10 cellular contexts compared by ENCODE assay signal in the genomic region with DNA sequence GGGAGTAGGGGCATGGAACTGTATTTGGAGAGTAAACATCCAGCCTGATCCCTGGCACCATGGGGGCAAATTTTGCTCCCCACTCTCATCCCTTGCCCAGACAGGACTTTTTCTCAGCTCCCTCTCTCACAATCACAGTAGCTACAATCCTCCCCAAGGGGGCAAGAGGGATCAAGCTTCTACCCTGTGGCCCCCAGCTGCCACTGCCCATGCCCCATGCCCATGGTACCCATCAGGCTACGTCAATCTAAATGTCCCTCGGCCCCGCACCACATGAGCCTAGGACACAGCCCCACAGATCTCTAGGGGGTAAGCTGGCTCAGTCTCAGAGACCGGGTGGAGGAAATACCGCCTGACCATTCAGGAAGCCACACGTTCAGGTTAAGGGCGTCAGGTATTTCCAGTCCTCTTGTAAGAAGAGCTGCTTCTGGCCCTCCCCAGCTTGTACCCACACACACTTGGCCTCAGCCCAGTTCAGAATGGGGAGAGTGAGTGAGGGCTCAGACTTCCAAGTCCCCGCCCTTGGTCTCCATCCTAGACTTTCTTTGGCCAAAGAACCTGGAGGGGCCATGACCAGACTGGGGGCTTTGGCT. TPM values are rescaled to one million over a fixed set of nuclear protein-coding genes. Genes with fewer than 3 reads are reported as not detected.
DNase-seq lines count a peak whose midpoint lies in the region; ATAC-seq, FAIRE-seq and TF ChIP-seq lines count a peak whose summit lies in the region.
"Had no signal": no experiment of that assay in that cellular context is flagged by ENCODE, and none has a peak within 500 bp of the region (broad histone marks: within the 10 kb centered on the region; RNA-seq: fewer than 3 reads in every experiment).

No MANE protein-coding gene starts in this region.

- no peak for TF ChIP-seq CTCF in smooth muscle cell (IDR thresholded peaks at IDR 0.05; ENCODE audit: borderline replicate concordance, insufficient read depth, poor library complexity, severe bottlenecking)

- peaks cover 3% of the 10 kb centered on the region for H3F3A ChIP-seq in smooth muscle cell (ENCODE audit: low read depth)

- H3K9me3 ChIP-seq in SJCRH30 (replicated peaks) (no peaks in the 10 kb centered on the region), smooth muscle cell (replicated peaks; ENCODE audit: low read depth) (no peaks in the 10 kb centered on the region)

- H3K4me3 ChIP-seq in SJCRH30, result peak overlapping the region; percentile 96
- no peak overlapping the region for H3K4me3 ChIP-seq in smooth muscle cell

- H3K27ac ChIP-seq in SJCRH30 (peak overlapping the region; percentile 64), smooth muscle cell (ENCODE audit: low read depth) (no peak overlapping the region)

- peak; percentile 54 for FAIRE-seq in GM12891 (lab: Jason Lieb, UNC)
- no peak for FAIRE-seq in H54 (lab: Jason Lieb, UNC)

- H3K27me3 ChIP-seq in SJCRH30, result no peaks in the 10 kb centered on the region
- H3K27me3 ChIP-seq in smooth muscle cell (ENCODE audit: low read depth), result no peaks in the 10 kb centered on the region

- H3K4me2 ChIP-seq in smooth muscle cell, result peak overlapping the region; percentile 98

- H3K79me2 ChIP-seq in smooth muscle cell (ENCODE audit: low read depth), result peaks cover 25% of the 10 kb centered on the region

- ATAC-seq in HG02588 (IDR thresholded peaks at IDR 0.05; ENCODE audit: unreplicated experiment), result no peak

- no peak for DNase-seq in GM12891 (ENCODE audit: insufficient read length, low spot score)
- no peak for DNase-seq in SJCRH30
- peak; percentile 18 for DNase-seq in fibroblast of peridontal ligament (ENCODE audit: extremely low read depth)
- no peak for DNase-seq in smooth muscle cell (lab: John Stamatoyannopoulos, UW; ENCODE audit: unreplicated experiment)
- no peak for DNase-seq in H54 (ENCODE audit: insufficient read length, low spot score)
- no peak for DNase-seq in activated CD4-positive, alpha-beta T cell treated with anti-CD3 and anti-CD28 coated beads, Interleukin-2, amount 50 U/mL, for 4 hours
- DNase-seq: NCI-H1436; stimulated activated naive CD4-positive, alpha-beta T cell had no signal

- no peak overlapping the region for H3K9ac ChIP-seq in smooth muscle cell (ENCODE audit: low read depth)

- no peak for TF ChIP-seq POLR2A in GM12891 (IDR thresholded peaks at IDR 0.05; ENCODE audit: low read depth, low read length)
- no peak for TF ChIP-seq POLR2A in H54 (IDR thresholded peaks at IDR 0.05; ENCODE audit: low read depth, low read length)

- H3K36me3 ChIP-seq in SJCRH30 (peaks cover 25% of the 10 kb centered on the region), smooth muscle cell (ENCODE audit: low read depth) (no peaks in the 10 kb centered on the region)

- WGBS in smooth muscle cell (ENCODE audit: low lambda C conversion rate), result 76% methylated on average over 8 of the region's 8 CpGs

- peaks cover 26% of the 10 kb centered on the region for H3K4me1 ChIP-seq in SJCRH30
- H3K4me1 ChIP-seq in smooth muscle cell (ENCODE audit: low read depth), result peaks cover 23% of the 10 kb centered on the region

- H4K20me1 ChIP-seq in smooth muscle cell (ENCODE audit: low read depth), result peaks cover 18% of the 10 kb centered on the region

- no peak overlapping the region for H2AFZ ChIP-seq in smooth muscle cell (ENCODE audit: low read depth)

TF ChIP-seq in GM12891, 5 proteins besides CTCF, POLR2A, EP300 and RAD21:
- no peak for TF ChIP-seq POU2F2 (IDR thresholded peaks at IDR 0.05; ENCODE audit: low read depth, low read length)
- no peak for TF ChIP-seq POLR2AphosphoS5 (IDR thresholded peaks at IDR 0.05; ENCODE audit: low read depth, low read length)
- TF ChIP-seq TAF1 (IDR thresholded peaks at IDR 0.05; ENCODE audit: low read depth, low read length), result no peak
- TF ChIP-seq SPI1 (IDR thresholded peaks at IDR 0.05; ENCODE audit: low read depth, low read length), result no peak
- TF ChIP-seq PAX5 (IDR thresholded peaks at IDR 0.05; ENCODE audit: insufficient read depth, low read length, severe bottlenecking), result no peak

RNA-seq across cellular contexts. Expression of a gene that starts 1.8 kb away (rescaled TPM):
- polyA plus RNA-seq in GM12891 (2012; ENCODE audit: low read depth, missing spikeins), result 2.3 TPM
- 4.6 and 8.3 TPM in 2 replicates for total RNA-seq in SJCRH30 (2014; rRNA removed; shearing (Covaris generic))
- total RNA-seq in smooth muscle cell, result 4.3 and 9.2 TPM in 2 replicates
- 7.1 and 18.8 TPM in 2 replicates for polyA plus RNA-seq in smooth muscle cell

RNA-seq across cellular contexts. Expression of a gene that starts 4.4 kb away (rescaled TPM):
- polyA plus RNA-seq in GM12891 (2012; ENCODE audit: low read depth, missing spikeins), result 3,934 TPM
- 2,386 and 2,441 TPM in 2 replicates for total RNA-seq in SJCRH30 (2014; rRNA removed; shearing (Covaris generic))
- 2,264 and 2,675 TPM in 2 replicates for total RNA-seq in smooth muscle cell
- polyA plus RNA-seq in smooth muscle cell, result 818 and 934 TPM in 2 replicates

RNA-seq across cellular contexts. Expression of a gene that starts 29.7 kb away (rescaled TPM):
- polyA plus RNA-seq in GM12891 (2012; ENCODE audit: low read depth, missing spikeins), result not detected
- not detected in 2 replicates for total RNA-seq in SJCRH30 (2014; rRNA removed; shearing (Covaris generic))
- not detected in 2 replicates for total RNA-seq in smooth muscle cell
- 0.38 TPM in 1 of 2 replicates, not detected in the other for polyA plus RNA-seq in smooth muscle cell
- total RNA-seq: kidney epithelial cell had no signal

RNA-seq across cellular contexts. Expression of a gene that starts 30.1 kb away (rescaled TPM):
- polyA plus RNA-seq in GM12891 (2012; ENCODE audit: low read depth, missing spikeins), result not detected
- total RNA-seq in SJCRH30 (2014; rRNA removed; shearing (Covaris generic)), result not detected in 2 replicates
- total RNA-seq in smooth muscle cell, result 0.09 and 0.13 TPM in 2 replicates
- polyA plus RNA-seq in smooth muscle cell, result 0.32 TPM in 1 of 2 replicates, not detected in the other
- total RNA-seq: kidney epithelial cell had no signal

RNA-seq across cellular contexts. Expression of a gene that starts 44.2 kb away (rescaled TPM):
- polyA plus RNA-seq in GM12891 (2012; ENCODE audit: low read depth, missing spikeins), result 0.06 TPM
- total RNA-seq in SJCRH30 (2014; rRNA removed; shearing (Covaris generic)), result 0.06 TPM in 1 of 2 replicates, not detected in the other
- 11.3 and 17.4 TPM in 2 replicates for total RNA-seq in smooth muscle cell
- 16.0 and 18.5 TPM in 2 replicates for polyA plus RNA-seq in smooth muscle cell
